1 cellular context compared by ENCODE assay signal in the genomic region with DNA sequence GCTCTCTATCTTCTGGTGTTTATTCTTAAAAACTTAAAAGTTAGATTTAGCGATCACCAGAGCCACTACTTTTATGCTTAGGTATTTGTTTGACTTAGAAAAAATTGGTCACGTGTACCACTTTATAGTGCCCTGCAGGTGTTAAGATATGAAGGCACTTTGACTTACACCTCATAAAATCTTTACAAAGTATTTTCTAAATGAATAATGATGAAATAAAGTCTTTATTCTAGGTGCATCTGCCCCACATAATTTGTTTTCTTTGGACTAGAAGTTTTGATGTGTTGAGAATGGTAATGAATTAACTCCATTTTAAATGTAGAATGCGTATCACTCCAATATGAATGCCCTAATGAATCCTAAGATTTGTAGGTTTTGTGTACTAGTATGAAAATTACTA.
TF ChIP-seq lines count a peak whose summit lies in the region.

No MANE protein-coding gene starts in this region.

TF ChIP-seq in HepG2, 621 proteins besides CTCF, POLR2A, EP300 and RAD21 (continued from another document):
- TF ChIP-seq, protein P1, sequence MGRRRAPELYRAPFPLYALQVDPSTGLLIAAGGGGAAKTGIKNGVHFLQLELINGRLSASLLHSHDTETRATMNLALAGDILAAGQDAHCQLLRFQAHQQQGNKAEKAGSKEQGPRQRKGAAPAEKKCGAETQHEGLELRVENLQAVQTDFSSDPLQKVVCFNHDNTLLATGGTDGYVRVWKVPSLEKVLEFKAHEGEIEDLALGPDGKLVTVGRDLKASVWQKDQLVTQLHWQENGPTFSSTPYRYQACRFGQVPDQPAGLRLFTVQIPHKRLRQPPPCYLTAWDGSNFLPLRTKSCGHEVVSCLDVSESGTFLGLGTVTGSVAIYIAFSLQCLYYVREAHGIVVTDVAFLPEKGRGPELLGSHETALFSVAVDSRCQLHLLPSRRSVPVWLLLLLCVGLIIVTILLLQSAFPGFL (CRISPR knock-in tag; IDR thresholded peaks at IDR 0.05): no peak
- TF ChIP-seq ISX (CRISPR knock-in tag; conservative IDR thresholded peaks at IDR 0.05): no peak
